In genomic region chr4:102008711-102009110, GRCh38 we compare ENCODE assay signal across 16 cellular contexts.
"Had no signal": no experiment of that assay in that cellular context is flagged by ENCODE, and none has a peak within 500 bp of the region (broad histone marks: within the 10 kb centered on the region; RNA-seq: fewer than 3 reads in every experiment).

No MANE protein-coding gene starts in this region.

- H3K27ac Mint-ChIP-seq: activated CD8-positive, alpha-beta memory T cell treated with anti-CD3 and anti-CD28 coated beads, Interleukin-2, amount 10 ng/mL, durations not matched to agents 7 days and 5 days; activated naive CD4-positive, alpha-beta T cell treated with anti-CD3 and anti-CD28 coated beads, Interleukin-2, amount 50 U/mL, for 72 hours; activated T-cell treated with anti-CD3 and anti-CD28 coated beads, Interleukin-2, amount 50 U/mL, for 24 hours; mesothelial cell of epicardium; stimulated activated effector memory CD8-positive, alpha-beta T cell treated with anti-CD3 and anti-CD28 coated beads, Interleukin-12 subunit alpha, Interleukin-12 subunit beta, amount 100 ng/mL, for 72 hours had no signal

- H3K4me1 ChIP-seq: breast epithelium, gastroesophageal sphincter, right atrium auricular region, suprapubic skin had no signal

- H3K4me1 Mint-ChIP-seq: stimulated activated effector memory CD8-positive, alpha-beta T cell treated with anti-CD3 and anti-CD28 coated beads, Interleukin-12 subunit alpha, Interleukin-12 subunit beta, amount 100 ng/mL, for 72 hours had no signal

- H3K4me3 Mint-ChIP-seq: activated CD8-positive, alpha-beta memory T cell treated with anti-CD3 and anti-CD28 coated beads, Interleukin-2, amount 10 ng/mL, durations not matched to agents 7 days and 5 days; activated T-cell treated with anti-CD3 and anti-CD28 coated beads, Interleukin-2, amount 50 U/mL, for 24 hours; mesothelial cell of epicardium; stimulated activated effector memory CD8-positive, alpha-beta T cell treated with anti-CD3 and anti-CD28 coated beads, Interleukin-12 subunit alpha, Interleukin-12 subunit beta, amount 100 ng/mL, for 72 hours; type B pancreatic cell had no signal

- H3K27me3 Mint-ChIP-seq: activated T-cell treated with anti-CD3 and anti-CD28 coated beads, Interleukin-2, amount 50 U/mL, for 24 hours; type B pancreatic cell had no signal

- H3K27me3 ChIP-seq: breast epithelium, gastroesophageal sphincter, right atrium auricular region, suprapubic skin had no signal

- H3K36me3 ChIP-seq: breast epithelium, gastroesophageal sphincter, right atrium auricular region, suprapubic skin had no signal

- H3K36me3 Mint-ChIP-seq: activated CD8-positive, alpha-beta memory T cell treated with anti-CD3 and anti-CD28 coated beads, Interleukin-2, amount 10 ng/mL, durations not matched to agents 7 days and 5 days; activated naive CD4-positive, alpha-beta T cell treated with anti-CD3 and anti-CD28 coated beads, Interleukin-2, amount 50 U/mL, for 72 hours; mesothelial cell of epicardium; stimulated activated effector memory CD8-positive, alpha-beta T cell treated with anti-CD3 and anti-CD28 coated beads, Interleukin-12 subunit alpha, Interleukin-12 subunit beta, amount 100 ng/mL, for 72 hours; type B pancreatic cell had no signal

- DNase-seq: activated CD4-positive, alpha-beta T cell treated with anti-CD3 and anti-CD28 coated beads, Interleukin-2, amount 50 U/mL, for 4 hours; activated CD8-positive, alpha-beta memory T cell treated with anti-CD3 and anti-CD28 coated beads, Interleukin-2, amount 10 ng/mL, durations not matched to agents 7 days and 5 days; activated effector memory CD4-positive, alpha-beta T cell treated with Interleukin-2 at 50 U/mL for 16 hours; activated T-cell treated with anti-CD3 and anti-CD28 coated beads, Interleukin-2, amount 50 U/mL, for 24 hours; anterior cingulate cortex; kidney; left ventricle myocardium superior; posterior cingulate gyrus had no signal

- H3K4me3 ChIP-seq: breast epithelium, gastroesophageal sphincter, right atrium auricular region, suprapubic skin had no signal

- H3K27ac ChIP-seq: breast epithelium, gastroesophageal sphincter, right atrium auricular region, suprapubic skin had no signal

- H3K9me3 ChIP-seq: breast epithelium, gastroesophageal sphincter, right atrium auricular region, suprapubic skin had no signal

- H3K9me3 Mint-ChIP-seq: activated T-cell treated with anti-CD3 and anti-CD28 coated beads, Interleukin-2, amount 50 U/mL, for 24 hours; mesothelial cell of epicardium; stimulated activated effector memory CD8-positive, alpha-beta T cell treated with anti-CD3 and anti-CD28 coated beads, Interleukin-12 subunit alpha, Interleukin-12 subunit beta, amount 100 ng/mL, for 72 hours had no signal

- ATAC-seq: activated CD8-positive, alpha-beta memory T cell treated with anti-CD3 and anti-CD28 coated beads, Interleukin-2, amount 10 ng/mL, durations not matched to agents 7 days and 5 days; gastroesophageal sphincter; left ventricle myocardium superior had no signal
